ENCODE assay signal across 15 cellular contexts in the genomic region with DNA sequence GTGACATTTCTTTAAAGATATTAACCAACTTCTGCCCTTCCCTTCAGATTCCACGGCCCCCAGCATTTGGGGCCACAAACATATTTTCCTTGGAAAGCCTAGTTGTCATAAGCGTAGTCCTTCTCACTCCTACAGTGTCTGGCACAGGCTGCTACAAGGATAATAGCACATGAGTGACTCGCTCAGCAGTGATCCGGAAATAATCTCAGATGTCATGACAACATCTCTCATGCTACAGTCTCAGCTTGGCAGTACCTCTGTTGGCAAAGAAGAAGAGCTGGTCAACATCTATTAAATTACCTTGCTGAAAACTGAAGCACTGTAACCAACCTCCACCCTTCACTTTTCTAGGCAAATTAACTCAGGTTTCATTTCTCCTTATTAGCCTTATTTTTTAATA.
DNase-seq lines count a peak whose midpoint lies in the region; ATAC-seq and TF ChIP-seq lines count a peak whose summit lies in the region.
"Had no signal": no experiment of that assay in that cellular context is flagged by ENCODE, and none has a peak within 500 bp of the region (broad histone marks: within the 10 kb centered on the region; RNA-seq: fewer than 3 reads in every experiment).

No MANE protein-coding gene starts in this region.

- no peak overlapping the region for H3K23ac ChIP-seq in trophoblast cell (ENCODE audit: low read length)

- no peak overlapping the region for H4K91ac ChIP-seq in trophoblast cell (ENCODE audit: low read depth, low read length)

- H3K18ac ChIP-seq in trophoblast cell (ENCODE audit: low read length): no peak overlapping the region

- TF ChIP-seq CTCF in osteoblast (IDR thresholded peaks at IDR 0.05; ENCODE audit: extremely low read depth, low read depth, low read length): no peak

- H3K36me3 ChIP-seq in osteoblast (ENCODE audit: insufficient read depth, low read length) (no peaks in the 10 kb centered on the region), trophoblast cell (ENCODE audit: control insufficient read depth in 1 of 2, insufficient read depth in 2 of 2, low read length in 2 of 2) (no peaks in the 10 kb centered on the region)
- H3K36me3 ChIP-seq: ascending aorta, esophagus squamous epithelium, thoracic aorta had no signal

- H4K12ac ChIP-seq in trophoblast cell (ENCODE audit: low read depth, low read length): no peak overlapping the region

- H3K79me1 ChIP-seq in trophoblast cell (ENCODE audit: low read length): no peaks in the 10 kb centered on the region

- no peak overlapping the region for H2BK5ac ChIP-seq in trophoblast cell (ENCODE audit: low read depth, low read length, poor library complexity)

- H3K27me3 ChIP-seq in osteoblast (ENCODE audit: insufficient read depth, low read length): no peaks in the 10 kb centered on the region
- no peaks in the 10 kb centered on the region for H3K27me3 ChIP-seq in trophoblast cell (ENCODE audit: insufficient read depth, low read length)
- H3K27me3 ChIP-seq: ascending aorta, esophagus squamous epithelium had no signal

- H3K9ac ChIP-seq in trophoblast cell (ENCODE audit: low read length): no peak overlapping the region
- H3K9ac ChIP-seq: parathyroid adenoma had no signal

- no peaks in the 10 kb centered on the region for H3K4me1 ChIP-seq in osteoblast (ENCODE audit: insufficient read depth, low read length)
- no peaks in the 10 kb centered on the region for H3K4me1 ChIP-seq in trophoblast cell (ENCODE audit: control insufficient read depth in 1 of 2, insufficient read depth in 2 of 2, low read length in 2 of 2)
- H3K4me1 ChIP-seq: ascending aorta, esophagus squamous epithelium, parathyroid adenoma had no signal

- peak; percentile 51 for DNase-seq in NCI-H2227 (lab: John Stamatoyannopoulos, UW; ENCODE audit: unreplicated experiment)
- DNase-seq in cerebellum (ENCODE audit: low spot score): peak; percentile 51
- DNase-seq in osteoblast (ENCODE audit: insufficient read length, low spot score, missing footprints): peak; percentile 5
- no peak for DNase-seq in trophoblast cell
- DNase-seq in NK-92 treated with Interleukin-12 subunit alpha and Interleukin-12 subunit beta, amount 100 ng/mL, for 24 hours (lab: John Stamatoyannopoulos, UW): no peak
- DNase-seq: activated CD8-positive, alpha-beta memory T cell treated with anti-CD3 and anti-CD28 coated beads, Interleukin-2, amount 50 U/mL, for 4 hours; esophagus squamous epithelium; KG1; left cardiac atrium had no signal

- no peaks in the 10 kb centered on the region for H3K9me3 ChIP-seq in osteoblast (ENCODE audit: low read depth, low read length)
- H3K9me3 ChIP-seq in trophoblast cell (ENCODE audit: insufficient read depth, low read depth, low read length): no peaks in the 10 kb centered on the region
- H3K9me3 ChIP-seq: ascending aorta, esophagus squamous epithelium, thoracic aorta had no signal

- H2AK5ac ChIP-seq in trophoblast cell (ENCODE audit: low read length): no peak overlapping the region

- H3K4me2 ChIP-seq in osteoblast (ENCODE audit: insufficient read depth, low read length) (no peak overlapping the region), trophoblast cell (ENCODE audit: low read length) (no peak overlapping the region)

- H3K14ac ChIP-seq in trophoblast cell (ENCODE audit: low read length): no peak overlapping the region

- WGBS in trophoblast cell (ENCODE audit: extremely low coverage, insufficient coverage, insufficient read length): no CpG with 5 or more reads among the region's 4 CpGs

- ATAC-seq in GM19397 (IDR thresholded peaks at IDR 0.05; ENCODE audit: unreplicated experiment) (peak; percentile 44), GM21390 (IDR thresholded peaks at IDR 0.05; ENCODE audit: unreplicated experiment) (no peak), GM21526 (IDR thresholded peaks at IDR 0.05; ENCODE audit: low FRiP score, unreplicated experiment) (no peak)

- no peak overlapping the region for H2BK120ac ChIP-seq in trophoblast cell (ENCODE audit: insufficient read depth, low read length, poor library complexity)

- H3K4me3 ChIP-seq in osteoblast (ENCODE audit: insufficient read depth, low read length) (no peak overlapping the region), trophoblast cell (ENCODE audit: low read depth, low read length) (no peak overlapping the region)
- H3K4me3 ChIP-seq: ascending aorta, esophagus squamous epithelium, thoracic aorta had no signal

- H3K79me2 ChIP-seq in osteoblast (ENCODE audit: insufficient read depth, low read length): no peaks in the 10 kb centered on the region
- no peaks in the 10 kb centered on the region for H3K79me2 ChIP-seq in trophoblast cell (ENCODE audit: control insufficient read depth, insufficient read depth, low read length, poor library complexity)
- H3K79me2 ChIP-seq: parathyroid adenoma had no signal

- no peak overlapping the region for H2BK12ac ChIP-seq in trophoblast cell (ENCODE audit: low read length)

- no peak overlapping the region for H3K4ac ChIP-seq in trophoblast cell (ENCODE audit: low read depth, low read length)

- H3K27ac ChIP-seq in osteoblast (ENCODE audit: low read depth, low read length) (no peak overlapping the region), trophoblast cell (ENCODE audit: low read depth, low read length) (no peak overlapping the region)
- H3K27ac ChIP-seq: ascending aorta, esophagus squamous epithelium, parathyroid adenoma, thoracic aorta had no signal

- no peak overlapping the region for H2AFZ ChIP-seq in osteoblast (ENCODE audit: low read length)
- H2AFZ ChIP-seq in trophoblast cell (ENCODE audit: insufficient read depth, low read length, poor library complexity): no peak overlapping the region
- H2AFZ ChIP-seq: parathyroid adenoma had no signal

- no peak overlapping the region for H4K8ac ChIP-seq in trophoblast cell (ENCODE audit: low read depth, low read length)

- H4K20me1 ChIP-seq in osteoblast (ENCODE audit: insufficient read depth, low read length): no peaks in the 10 kb centered on the region

Comparison
In these comparisons a context has a peak if more than half of its experiments do, and no peak if none do; other contexts are left out.
1. DNase-seq: peak in NCI-H2227 (single experiment), cerebellum (single experiment) and osteoblast (single experiment); none in trophoblast cell (0 of 2) and NK-92 treated with Interleukin-12 subunit alpha and Interleukin-12 subunit beta, amount 100 ng/mL, for 24 hours (single experiment).